In genomic region chr6:83126807-83127206, GRCh38 we compare ENCODE assay signal across 32 cellular contexts.
"Had no signal": no experiment of that assay in that cellular context is flagged by ENCODE, and none has a peak within 500 bp of the region (broad histone marks: within the 10 kb centered on the region; RNA-seq: fewer than 3 reads in every experiment).

No MANE protein-coding gene starts in this region.

- H3K27ac Mint-ChIP-seq: nephron; T-helper 2 cell treated with Interferon-gamma antibody and Interleukin-4, amounts not matched to agents 5 μg/mL and 100 μg/mL, for 36 hours had no signal

- H3K36me3 Mint-ChIP-seq: activated naive CD4-positive, alpha-beta T cell treated with anti-CD3 and anti-CD28 coated beads, Interleukin-2, amount 50 U/mL, for 72 hours had no signal

- H3K9me3 Mint-ChIP-seq: activated naive CD4-positive, alpha-beta T cell treated with anti-CD3 and anti-CD28 coated beads, Interleukin-2, amount 50 U/mL, for 72 hours; nephron; stimulated activated naive B cell treated with anti-CD40 and anti-IgM and Interleukin-4, amounts not matched to agents 10 μg/mL and 1 μg/mL and 100 μg/mL, for 72 hours; T-helper 2 cell treated with Interferon-gamma antibody and Interleukin-4, amounts not matched to agents 5 μg/mL and 100 μg/mL, for 36 hours had no signal

- H3K27ac ChIP-seq: adrenal gland, body of pancreas, epithelial cell of prostate, esophagus squamous epithelium, heart right ventricle, left lung, ovary, psoas muscle, tibial nerve had no signal

- H3K4me1 ChIP-seq: adrenal gland, body of pancreas, esophagus squamous epithelium, heart right ventricle, left lung, psoas muscle had no signal

- ATAC-seq: activated CD4-positive, CD25-positive, alpha-beta regulatory T cell treated with anti-CD3 and anti-CD28 coated beads, Interleukin-2, amount 50 U/mL, for 24 hours; activated naive CD4-positive, alpha-beta T cell treated with anti-CD3 and anti-CD28 coated beads, Interleukin-2, amount 50 U/mL, for 72 hours; body of pancreas; heart right ventricle; left lung; psoas muscle; stimulated activated naive B cell treated with anti-CD40 and anti-IgM and Interleukin-4, amounts not matched to agents 10 μg/mL and 1 μg/mL and 100 μg/mL, for 72 hours had no signal

- H3K9me3 ChIP-seq: adrenal gland, body of pancreas, esophagus squamous epithelium, heart right ventricle, left lung, ovary, psoas muscle, tibial nerve had no signal

- H3K4me3 Mint-ChIP-seq: nephron; stimulated activated naive B cell treated with anti-CD40 and anti-IgM and Interleukin-4, amounts not matched to agents 10 μg/mL and 1 μg/mL and 100 μg/mL, for 72 hours; T-helper 2 cell treated with Interferon-gamma antibody and Interleukin-4, amounts not matched to agents 5 μg/mL and 100 μg/mL, for 36 hours had no signal

- FAIRE-seq: colon, endometrium, islet of Langerhans had no signal

- H3K36me3 ChIP-seq: ovary had no signal

- H3K27me3 Mint-ChIP-seq: stimulated activated naive B cell treated with anti-CD40 and anti-IgM and Interleukin-4, amounts not matched to agents 10 μg/mL and 1 μg/mL and 100 μg/mL, for 72 hours had no signal

- H3K4me1 Mint-ChIP-seq: nephron; stimulated activated naive B cell treated with anti-CD40 and anti-IgM and Interleukin-4, amounts not matched to agents 10 μg/mL and 1 μg/mL and 100 μg/mL, for 72 hours had no signal

- DNase-seq: activated CD4-positive, alpha-beta T cell treated with anti-CD3 and anti-CD28 coated beads for 48 hours; activated CD4-positive, alpha-beta T cell treated with anti-CD3 and anti-CD28 coated beads, Interleukin-2, amount 50 U/mL, for 48 hours; activated CD8-positive, alpha-beta memory T cell treated with anti-CD3 and anti-CD28 coated beads, Interleukin-2, amount 50 U/mL, for 4 hours; activated naive CD4-positive, alpha-beta T cell; activated T-cell treated with anti-CD3 and anti-CD28 coated beads, Interleukin-2, amount 50 U/mL, for 48 hours; adrenal gland; aorta; body of pancreas; dermis blood vessel endothelial cell; effector CD4-positive, alpha-beta T cell; esophagus squamous epithelium; foreskin melanocyte; heart right ventricle; left lung; ovary; psoas muscle; stimulated activated CD4-positive, alpha-beta T cell treated with anti-CD3 and anti-CD28 coated beads, Interleukin-1b, Interleukin-23, amount 100 ng/mL, for 48 hours; stimulated activated CD4-positive, alpha-beta T cell treated with anti-CD3 and anti-CD28 coated beads, Interleukin-4, amount 100 ng/mL, for 4 hours; stimulated activated CD8-positive, alpha-beta memory T cell treated with anti-CD3 and anti-CD28 coated beads, Interleukin-4, amount 100 ng/mL, for 48 hours; stimulated activated naive B cell treated with anti-CD40 and anti-IgM and Interleukin-4, amounts not matched to agents 10 μg/mL and 1 μg/mL and 100 μg/mL, for 72 hours; T-helper 1 cell had no signal

- H3K4me3 ChIP-seq: adrenal gland, body of pancreas, esophagus squamous epithelium, heart right ventricle, left lung, lung, ovary, psoas muscle, smooth muscle cell, tibial nerve had no signal

- H3K27me3 ChIP-seq: adrenal gland, body of pancreas, esophagus squamous epithelium, heart right ventricle, left lung, ovary, tibial nerve had no signal

- H3K4me2 ChIP-seq: smooth muscle cell had no signal
